ENCODE assay signal across 19 cellular contexts in the genomic region with DNA sequence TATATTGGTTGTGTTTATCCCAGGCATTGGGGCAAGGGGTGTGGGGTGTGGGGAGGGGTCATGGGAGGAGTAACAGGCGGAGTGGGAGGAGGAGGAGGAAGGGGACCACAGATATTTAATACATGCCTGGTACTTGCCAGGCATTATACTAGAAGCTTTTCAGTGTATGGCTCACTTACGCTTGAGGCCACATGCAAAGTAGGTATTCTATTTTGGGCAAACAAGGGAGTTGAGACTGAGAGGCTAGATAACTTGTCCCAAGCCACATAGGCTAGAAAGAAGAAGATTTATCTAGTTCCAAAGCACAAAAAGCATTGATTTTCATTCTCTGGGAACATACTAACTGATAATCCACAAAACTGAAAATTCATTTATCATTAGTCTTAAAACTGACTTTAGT. TPM values are rescaled to one million over a fixed set of nuclear protein-coding genes. Genes with fewer than 3 reads are reported as not detected.
DNase-seq lines count a peak whose midpoint lies in the region; ATAC-seq and TF ChIP-seq lines count a peak whose summit lies in the region.
"Had no signal": no experiment of that assay in that cellular context is flagged by ENCODE, and none has a peak within 500 bp of the region (broad histone marks: within the 10 kb centered on the region; RNA-seq: fewer than 3 reads in every experiment).

No MANE protein-coding gene starts in this region.

- no peaks in the 10 kb centered on the region for H3K9me3 Mint-ChIP-seq in activated T-cell treated with anti-CD3 and anti-CD28 coated beads, Interleukin-2, amount 50 U/mL, for 72 hours

- H3K27me3 Mint-ChIP-seq in activated T-cell treated with anti-CD3 and anti-CD28 coated beads, Interleukin-2, amount 50 U/mL, for 72 hours (ENCODE audit: low read depth) = peaks cover 23% of the 10 kb centered on the region

- peaks cover 5% of the 10 kb centered on the region for H3K36me3 ChIP-seq in osteoblast (ENCODE audit: insufficient read depth, low read length)

- H3K4me3 ChIP-seq in osteoblast (ENCODE audit: insufficient read depth, low read length) = no peak overlapping the region
- H3K4me3 ChIP-seq: GM12878 had no signal

- H3K27ac Mint-ChIP-seq in activated T-cell treated with anti-CD3 and anti-CD28 coated beads, Interleukin-2, amount 50 U/mL, for 72 hours = no peak overlapping the region
- H3K27ac Mint-ChIP-seq: T-helper 17 cell had no signal

- H3K4me1 ChIP-seq in osteoblast (ENCODE audit: insufficient read depth, low read length) = peaks cover 49% of the 10 kb centered on the region

- H3K27ac ChIP-seq in osteoblast (ENCODE audit: low read depth, low read length) = peak overlapping the region; percentile 67
- H3K27ac ChIP-seq: C4-2B had no signal

- no peaks in the 10 kb centered on the region for H3K9me3 ChIP-seq in osteoblast (ENCODE audit: low read depth, low read length)

- H2AFZ ChIP-seq in osteoblast (ENCODE audit: low read length) = no peak overlapping the region

- no peaks in the 10 kb centered on the region for H3K36me3 Mint-ChIP-seq in activated T-cell treated with anti-CD3 and anti-CD28 coated beads, Interleukin-2, amount 50 U/mL, for 72 hours (ENCODE audit: insufficient read depth in 2 of 2)

- ATAC-seq in GM18498 (IDR thresholded peaks at IDR 0.05; ENCODE audit: unreplicated experiment) (peak; percentile 73), HG02759 (IDR thresholded peaks at IDR 0.05; ENCODE audit: unreplicated experiment) (peak; percentile 61), HG03135 (IDR thresholded peaks at IDR 0.05; ENCODE audit: unreplicated experiment) (no peak), HG03460 (IDR thresholded peaks at IDR 0.05; ENCODE audit: unreplicated experiment) (no peak), HG02678 (IDR thresholded peaks at IDR 0.05; ENCODE audit: unreplicated experiment) (no peak)
- no peak for ATAC-seq in activated T-cell treated with anti-CD3 and anti-CD28 coated beads, Interleukin-2, amount 50 U/mL, for 72 hours (replicated peaks in 1 of 2)
- ATAC-seq: GM12878, T-helper 17 cell had no signal

- DNase-seq in NAMALWA (ENCODE audit: low spot score) (peak; percentile 6), osteoblast (ENCODE audit: insufficient read length, low spot score, missing footprints) (no peak)
- DNase-seq in activated T-cell treated with anti-CD3 and anti-CD28 coated beads, Interleukin-2, amount 50 U/mL, for 72 hours = no peak
- DNase-seq: COR-L47, DMS53, MV-4-11, NCI-H1436 treated with DMSO at 0.1 percent for 48 hours, NCI-H2081, NCI-H748 treated with DMSO at 0.1 percent for 48 hours, SHP77, T-helper 17 cell had no signal

- H3K79me2 ChIP-seq in osteoblast (ENCODE audit: insufficient read depth, low read length) = peaks cover 28% of the 10 kb centered on the region

- H3K4me2 ChIP-seq in osteoblast (ENCODE audit: insufficient read depth, low read length) = no peak overlapping the region

- no peak for TF ChIP-seq CTCF in osteoblast (IDR thresholded peaks at IDR 0.05; ENCODE audit: extremely low read depth, low read depth, low read length)

- no peaks in the 10 kb centered on the region for H3K4me1 Mint-ChIP-seq in activated T-cell treated with anti-CD3 and anti-CD28 coated beads, Interleukin-2, amount 50 U/mL, for 72 hours (ENCODE audit: low read depth)
- H3K4me1 Mint-ChIP-seq: T-helper 17 cell had no signal

- H3K4me3 Mint-ChIP-seq in activated T-cell treated with anti-CD3 and anti-CD28 coated beads, Interleukin-2, amount 50 U/mL, for 72 hours = no peak overlapping the region
- H3K4me3 Mint-ChIP-seq: T-helper 17 cell had no signal

- no peaks in the 10 kb centered on the region for H4K20me1 ChIP-seq in osteoblast (ENCODE audit: insufficient read depth, low read length)

- H3K27me3 ChIP-seq in osteoblast (ENCODE audit: insufficient read depth, low read length) = no peaks in the 10 kb centered on the region

RNA-seq across cellular contexts. Expression of a gene that starts 27.2 kb away (rescaled TPM):
- 3.8 and 6.2 TPM in 2 replicates for total RNA-seq in osteoblast
- total RNA-seq in activated T-cell treated with anti-CD3 and anti-CD28 coated beads, Interleukin-2, amount 50 U/mL, for 72 hours = not detected
- total RNA-seq: GM12878, H4, T-helper 17 cell had no signal

Comparison
In these comparisons a context has a peak if more than half of its experiments do, and no peak if none do; other contexts are left out.
1. ATAC-seq: peak in GM18498 (single experiment) and HG02759 (single experiment); none in HG03135 (single experiment), HG03460 (single experiment), activated T-cell treated with anti-CD3 and anti-CD28 coated beads, Interleukin-2, amount 50 U/mL, for 72 hours (0 of 2) and HG02678 (single experiment).